ENCODE assay signal across 17 cellular contexts in genomic region chr21:17785403-17785788, GRCh38. TPM values are rescaled to one million over a fixed set of nuclear protein-coding genes. Genes with fewer than 3 reads are reported as not detected.
DNase-seq lines count a peak whose midpoint lies in the region; ATAC-seq and TF ChIP-seq lines count a peak whose summit lies in the region.
"Had no signal": no experiment of that assay in that cellular context is flagged by ENCODE, and none has a peak within 500 bp of the region (broad histone marks: within the 10 kb centered on the region; RNA-seq: fewer than 3 reads in every experiment).

No MANE protein-coding gene starts in this region.

- no peaks in the 10 kb centered on the region for H3K9me2 ChIP-seq in hepatocyte (replicated peaks; ENCODE audit: insufficient read depth)

- no peak for DNase-seq in T-helper 2 cell treated with Interferon-gamma antibody and Interleukin-4, amounts not matched to agents 5 μg/mL and 100 μg/mL, for 36 hours (ENCODE audit: low spot score)
- DNase-seq in T-helper 2 cell: no peak
- no peak for DNase-seq in HL-60 (ENCODE audit: low read depth in 1 of 2, low spot score in 1 of 2)
- DNase-seq in natural killer cell: no peak
- no peak for DNase-seq in NCI-H82 (lab: John Stamatoyannopoulos, UW)
- no peak for DNase-seq in hepatocyte (ENCODE audit: low spot score)
- DNase-seq: 8988T; activated CD4-positive, CD25-positive, alpha-beta regulatory T cell treated with anti-CD3 and anti-CD28 coated beads, Interleukin-2, amount 50 U/mL, for 72 hours; activated effector memory CD4-positive, alpha-beta T cell treated with Interleukin-2 at 50 U/mL for 16 hours; mesenchymal stem cell; NCI-H748 treated with DMSO at 0.1 percent for 48 hours had no signal

- H3K4me3 ChIP-seq in HL-60 (replicated peaks; ENCODE audit: insufficient read depth, low read length): no peak overlapping the region
- H3K4me3 ChIP-seq in hepatocyte: no peak overlapping the region
- H3K4me3 ChIP-seq: esophagus muscularis mucosa, neural progenitor cell, thoracic aorta had no signal

- H4K20me1 ChIP-seq in hepatocyte (ENCODE audit: insufficient read depth, poor library complexity, severe bottlenecking): no peaks in the 10 kb centered on the region

- H3K27me3 Mint-ChIP-seq in T-helper 2 cell treated with Interferon-gamma antibody and Interleukin-4, amounts not matched to agents 5 μg/mL and 100 μg/mL, for 36 hours (ENCODE audit: low read depth): no peaks in the 10 kb centered on the region
- no peaks in the 10 kb centered on the region for H3K27me3 Mint-ChIP-seq in activated T-helper 17 cell treated with anti-CD3 and anti-CD28 coated beads, Interleukin-2, amount 50 U/mL, for 72 hours
- H3K27me3 Mint-ChIP-seq in natural killer cell (ENCODE audit: low read depth in 2 of 2): no peaks in the 10 kb centered on the region
- H3K27me3 Mint-ChIP-seq: brain had no signal

- peaks cover 93% of the 10 kb centered on the region for H3K4me1 Mint-ChIP-seq in T-helper 2 cell treated with Interferon-gamma antibody and Interleukin-4, amounts not matched to agents 5 μg/mL and 100 μg/mL, for 36 hours (ENCODE audit: low read depth)
- H3K4me1 Mint-ChIP-seq in activated T-helper 17 cell treated with anti-CD3 and anti-CD28 coated beads, Interleukin-2, amount 50 U/mL, for 72 hours: peaks cover 67% of the 10 kb centered on the region
- peaks cover 84 to 94% of the 10 kb centered on the region in 2 donors for H3K4me1 Mint-ChIP-seq in natural killer cell
- H3K4me1 Mint-ChIP-seq: brain, neural progenitor cell had no signal

- no peak overlapping the region for H3K4me2 ChIP-seq in hepatocyte
- H3K4me2 ChIP-seq: neural progenitor cell had no signal

- TF ChIP-seq CTCF in HL-60 (IDR thresholded peaks at IDR 0.05; ENCODE audit: insufficient read depth, low read length) (no peak), natural killer cell (IDR thresholded peaks at IDR 0.05) (no peak), hepatocyte (IDR thresholded peaks at IDR 0.05; ENCODE audit: poor library complexity) (no peak)

- no peak overlapping the region for H2AFZ ChIP-seq in hepatocyte
- H2AFZ ChIP-seq: neural progenitor cell had no signal

- 98% methylated on average over 2 of the region's 2 CpGs for WGBS in hepatocyte (ENCODE audit: low lambda C conversion rate, missing lambda C conversion rate)

- intact Hi-C loops in natural killer cell (cut with micrococcal nuclease): loop anchor here (2.0 kb wide), 1 partner anchor 33 kb away; the partner anchor contains the start of gene C21orf91

- peaks cover 65% of the 10 kb centered on the region for H3K36me3 Mint-ChIP-seq in T-helper 2 cell treated with Interferon-gamma antibody and Interleukin-4, amounts not matched to agents 5 μg/mL and 100 μg/mL, for 36 hours (ENCODE audit: low read depth)
- H3K36me3 Mint-ChIP-seq in activated T-helper 17 cell treated with anti-CD3 and anti-CD28 coated beads, Interleukin-2, amount 50 U/mL, for 72 hours (ENCODE audit: low read depth): peaks cover 30% of the 10 kb centered on the region
- peaks cover 13% of the 10 kb centered on the region for H3K36me3 Mint-ChIP-seq in natural killer cell

- peak overlapping the region; percentile 71 for H3K4me3 Mint-ChIP-seq in T-helper 2 cell treated with Interferon-gamma antibody and Interleukin-4, amounts not matched to agents 5 μg/mL and 100 μg/mL, for 36 hours
- peak overlapping the region; percentile 69 for H3K4me3 Mint-ChIP-seq in activated T-helper 17 cell treated with anti-CD3 and anti-CD28 coated beads, Interleukin-2, amount 50 U/mL, for 72 hours
- peak overlapping the region; percentile 73 for H3K4me3 Mint-ChIP-seq in natural killer cell
- H3K4me3 Mint-ChIP-seq: brain, neural progenitor cell had no signal

- peak overlapping the region; percentile 78 for H3K27ac ChIP-seq in HL-60 (replicated peaks)
- no peak overlapping the region for H3K27ac ChIP-seq in hepatocyte
- H3K27ac ChIP-seq: esophagus muscularis mucosa, neural progenitor cell, thoracic aorta had no signal

- no peaks in the 10 kb centered on the region for H3K79me2 ChIP-seq in hepatocyte

- H3K9me3 Mint-ChIP-seq in T-helper 2 cell treated with Interferon-gamma antibody and Interleukin-4, amounts not matched to agents 5 μg/mL and 100 μg/mL, for 36 hours: peaks cover 11% of the 10 kb centered on the region
- H3K9me3 Mint-ChIP-seq in activated T-helper 17 cell treated with anti-CD3 and anti-CD28 coated beads, Interleukin-2, amount 50 U/mL, for 72 hours: no peaks in the 10 kb centered on the region
- H3K9me3 Mint-ChIP-seq in natural killer cell: no peaks in the 10 kb centered on the region
- H3K9me3 Mint-ChIP-seq: brain, neural progenitor cell had no signal

- H3K4me1 ChIP-seq in hepatocyte (ENCODE audit: insufficient read depth): no peaks in the 10 kb centered on the region

- H3K27ac Mint-ChIP-seq in T-helper 2 cell treated with Interferon-gamma antibody and Interleukin-4, amounts not matched to agents 5 μg/mL and 100 μg/mL, for 36 hours: peak overlapping the region; percentile 95
- peak overlapping the region; percentile 75 for H3K27ac Mint-ChIP-seq in activated T-helper 17 cell treated with anti-CD3 and anti-CD28 coated beads, Interleukin-2, amount 50 U/mL, for 72 hours
- H3K27ac Mint-ChIP-seq in natural killer cell: peak overlapping the region; percentile 91 to 92
- H3K27ac Mint-ChIP-seq: brain, neural progenitor cell had no signal

- no peaks in the 10 kb centered on the region for H3K9me3 ChIP-seq in hepatocyte (ENCODE audit: low read depth)
- H3K9me3 ChIP-seq: esophagus muscularis mucosa, thoracic aorta had no signal

- no peak for ATAC-seq in activated T-helper 17 cell treated with anti-CD3 and anti-CD28 coated beads, Interleukin-2, amount 50 U/mL, for 72 hours (replicated peaks)
- ATAC-seq in natural killer cell (no peak), HG03342 (IDR thresholded peaks at IDR 0.05; ENCODE audit: unreplicated experiment) (no peak)

- no peaks in the 10 kb centered on the region for H3K36me3 ChIP-seq in hepatocyte (replicated peaks; ENCODE audit: insufficient read depth, low read depth)

- H3K27me3 ChIP-seq in HL-60 (ENCODE audit: insufficient read depth, poor library complexity, severe bottlenecking): no peaks in the 10 kb centered on the region
- H3K27me3 ChIP-seq in hepatocyte: no peaks in the 10 kb centered on the region
- H3K27me3 ChIP-seq: esophagus muscularis mucosa, neural progenitor cell had no signal

RNA-seq across cellular contexts. Expression of gene C21orf91, which starts 33.8 kb away (rescaled TPM):
- 10 to 100 TPM; 23.2 to 26.1 TPM for total RNA-seq in activated T-helper 17 cell treated with anti-CD3 and anti-CD28 coated beads, Interleukin-2, amount 50 U/mL, for 72 hours
- total RNA-seq in natural killer cell (10 to 100 TPM; 40.9 to 59.4 (median 46.4) TPM), hepatocyte (11.1 and 13.6 TPM in 2 replicates)
- polyA plus RNA-seq in hepatocyte: 3.9 and 6.2 TPM in 2 replicates
